Comparison of ENCODE assay signal across 2 cellular contexts in the genomic region with DNA sequence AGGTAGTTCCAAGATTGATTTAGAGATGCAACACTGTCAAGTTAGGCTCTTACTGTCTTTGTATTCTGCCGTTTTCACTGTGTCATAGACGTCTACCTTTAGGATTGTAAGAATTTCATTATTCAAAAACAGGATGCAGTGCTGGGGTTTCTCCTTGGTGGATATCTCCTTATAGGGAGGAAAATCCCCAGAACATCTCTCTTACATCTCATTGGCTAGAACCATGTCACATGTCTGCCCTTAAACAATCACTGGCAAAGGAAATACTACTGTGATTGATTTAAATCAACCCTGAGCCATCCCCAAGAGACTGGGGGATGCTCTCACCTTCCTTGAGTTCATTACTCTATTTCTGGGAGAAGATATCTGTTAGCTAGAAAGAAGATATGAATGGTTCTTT.
TF ChIP-seq lines count a peak whose summit lies in the region.

No MANE protein-coding gene starts in this region.

TF ChIP-seq in GM12891, 5 proteins besides CTCF, POLR2A, EP300 and RAD21:
- TF ChIP-seq POLR2AphosphoS5 (IDR thresholded peaks at IDR 0.05; ENCODE audit: low read depth, low read length) (no peak), POU2F2 (IDR thresholded peaks at IDR 0.05; ENCODE audit: low read depth, low read length) (no peak), PAX5 (IDR thresholded peaks at IDR 0.05; ENCODE audit: insufficient read depth, low read length, severe bottlenecking) (no peak), TAF1 (IDR thresholded peaks at IDR 0.05; ENCODE audit: low read depth, low read length) (no peak), SPI1 (IDR thresholded peaks at IDR 0.05; ENCODE audit: low read depth, low read length) (no peak)

TF ChIP-seq in GM12878, 131 proteins besides CTCF, POLR2A, EP300 and RAD21:
- TF ChIP-seq BHLHE40 (IDR thresholded peaks at IDR 0.05; ENCODE audit: borderline replicate concordance in 1 of 2, low read depth in 2 of 2, low read length in 1 of 2) (no peak), KLF5 (IDR thresholded peaks at IDR 0.05; ENCODE audit: partially characterized antibody) (no peak), ETV6 (conservative IDR thresholded peaks at IDR 0.05 in 1 of 2, IDR thresholded peaks at IDR 0.05 in 1 of 2; ENCODE audit: borderline replicate concordance in 1 of 2, low read depth in 1 of 2) (no peak), TCF12 (IDR thresholded peaks at IDR 0.05; ENCODE audit: low read depth, low read length) (no peak), BRCA1 (IDR thresholded peaks at IDR 0.05; ENCODE audit: low read depth, low read length) (no peak), ZNF217 (IDR thresholded peaks at IDR 0.05) (no peak), SUPT20H (IDR thresholded peaks at IDR 0.05; ENCODE audit: borderline replicate concordance, control insufficient read depth, low read depth, low read length) (no peak), NFYA (IDR thresholded peaks at IDR 0.05; ENCODE audit: borderline replicate concordance, low read depth, low read length) (no peak), YY1 (IDR thresholded peaks at IDR 0.05; ENCODE audit: low read depth, low read length) (no peak), SMAD5 (IDR thresholded peaks at IDR 0.05; ENCODE audit: low read depth) (no peak)
- TF ChIP-seq, protein P1, sequence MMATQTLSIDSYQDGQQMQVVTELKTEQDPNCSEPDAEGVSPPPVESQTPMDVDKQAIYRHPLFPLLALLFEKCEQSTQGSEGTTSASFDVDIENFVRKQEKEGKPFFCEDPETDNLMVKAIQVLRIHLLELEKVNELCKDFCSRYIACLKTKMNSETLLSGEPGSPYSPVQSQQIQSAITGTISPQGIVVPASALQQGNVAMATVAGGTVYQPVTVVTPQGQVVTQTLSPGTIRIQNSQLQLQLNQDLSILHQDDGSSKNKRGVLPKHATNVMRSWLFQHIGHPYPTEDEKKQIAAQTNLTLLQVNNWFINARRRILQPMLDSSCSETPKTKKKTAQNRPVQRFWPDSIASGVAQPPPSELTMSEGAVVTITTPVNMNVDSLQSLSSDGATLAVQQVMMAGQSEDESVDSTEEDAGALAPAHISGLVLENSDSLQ (IDR thresholded peaks at IDR 0.05), result no peak
- TF ChIP-seq, protein P2, sequence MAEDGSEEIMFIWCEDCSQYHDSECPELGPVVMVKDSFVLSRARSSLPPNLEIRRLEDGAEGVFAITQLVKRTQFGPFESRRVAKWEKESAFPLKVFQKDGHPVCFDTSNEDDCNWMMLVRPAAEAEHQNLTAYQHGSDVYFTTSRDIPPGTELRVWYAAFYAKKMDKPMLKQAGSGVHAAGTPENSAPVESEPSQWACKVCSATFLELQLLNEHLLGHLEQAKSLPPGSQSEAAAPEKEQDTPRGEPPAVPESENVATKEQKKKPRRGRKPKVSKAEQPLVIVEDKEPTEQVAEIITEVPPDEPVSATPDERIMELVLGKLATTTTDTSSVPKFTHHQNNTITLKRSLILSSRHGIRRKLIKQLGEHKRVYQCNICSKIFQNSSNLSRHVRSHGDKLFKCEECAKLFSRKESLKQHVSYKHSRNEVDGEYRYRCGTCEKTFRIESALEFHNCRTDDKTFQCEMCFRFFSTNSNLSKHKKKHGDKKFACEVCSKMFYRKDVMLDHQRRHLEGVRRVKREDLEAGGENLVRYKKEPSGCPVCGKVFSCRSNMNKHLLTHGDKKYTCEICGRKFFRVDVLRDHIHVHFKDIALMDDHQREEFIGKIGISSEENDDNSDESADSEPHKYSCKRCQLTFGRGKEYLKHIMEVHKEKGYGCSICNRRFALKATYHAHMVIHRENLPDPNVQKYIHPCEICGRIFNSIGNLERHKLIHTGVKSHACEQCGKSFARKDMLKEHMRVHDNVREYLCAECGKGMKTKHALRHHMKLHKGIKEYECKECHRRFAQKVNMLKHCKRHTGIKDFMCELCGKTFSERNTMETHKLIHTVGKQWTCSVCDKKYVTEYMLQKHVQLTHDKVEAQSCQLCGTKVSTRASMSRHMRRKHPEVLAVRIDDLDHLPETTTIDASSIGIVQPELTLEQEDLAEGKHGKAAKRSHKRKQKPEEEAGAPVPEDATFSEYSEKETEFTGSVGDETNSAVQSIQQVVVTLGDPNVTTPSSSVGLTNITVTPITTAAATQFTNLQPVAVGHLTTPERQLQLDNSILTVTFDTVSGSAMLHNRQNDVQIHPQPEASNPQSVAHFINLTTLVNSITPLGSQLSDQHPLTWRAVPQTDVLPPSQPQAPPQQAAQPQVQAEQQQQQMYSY (CRISPR knock-in tag; IDR thresholded peaks at IDR 0.05), result no peak
- TF ChIP-seq, protein P3, sequence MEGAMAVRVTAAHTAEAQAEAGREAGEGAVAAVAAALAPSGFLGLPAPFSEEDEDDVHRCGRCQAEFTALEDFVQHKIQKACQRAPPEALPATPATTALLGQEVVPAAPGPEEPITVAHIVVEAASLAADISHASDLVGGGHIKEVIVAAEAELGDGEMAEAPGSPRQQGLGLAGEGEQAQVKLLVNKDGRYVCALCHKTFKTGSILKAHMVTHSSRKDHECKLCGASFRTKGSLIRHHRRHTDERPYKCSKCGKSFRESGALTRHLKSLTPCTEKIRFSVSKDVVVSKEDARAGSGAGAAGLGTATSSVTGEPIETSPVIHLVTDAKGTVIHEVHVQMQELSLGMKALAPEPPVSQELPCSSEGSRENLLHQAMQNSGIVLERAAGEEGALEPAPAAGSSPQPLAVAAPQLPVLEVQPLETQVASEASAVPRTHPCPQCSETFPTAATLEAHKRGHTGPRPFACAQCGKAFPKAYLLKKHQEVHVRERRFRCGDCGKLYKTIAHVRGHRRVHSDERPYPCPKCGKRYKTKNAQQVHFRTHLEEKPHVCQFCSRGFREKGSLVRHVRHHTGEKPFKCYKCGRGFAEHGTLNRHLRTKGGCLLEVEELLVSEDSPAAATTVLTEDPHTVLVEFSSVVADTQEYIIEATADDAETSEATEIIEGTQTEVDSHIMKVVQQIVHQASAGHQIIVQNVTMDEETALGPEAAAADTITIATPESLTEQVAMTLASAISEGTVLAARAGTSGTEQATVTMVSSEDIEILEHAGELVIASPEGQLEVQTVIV (IDR thresholded peaks at IDR 0.05; ENCODE audit: borderline replicate concordance, partially characterized antibody), result no peak
- TF ChIP-seq, protein P4, sequence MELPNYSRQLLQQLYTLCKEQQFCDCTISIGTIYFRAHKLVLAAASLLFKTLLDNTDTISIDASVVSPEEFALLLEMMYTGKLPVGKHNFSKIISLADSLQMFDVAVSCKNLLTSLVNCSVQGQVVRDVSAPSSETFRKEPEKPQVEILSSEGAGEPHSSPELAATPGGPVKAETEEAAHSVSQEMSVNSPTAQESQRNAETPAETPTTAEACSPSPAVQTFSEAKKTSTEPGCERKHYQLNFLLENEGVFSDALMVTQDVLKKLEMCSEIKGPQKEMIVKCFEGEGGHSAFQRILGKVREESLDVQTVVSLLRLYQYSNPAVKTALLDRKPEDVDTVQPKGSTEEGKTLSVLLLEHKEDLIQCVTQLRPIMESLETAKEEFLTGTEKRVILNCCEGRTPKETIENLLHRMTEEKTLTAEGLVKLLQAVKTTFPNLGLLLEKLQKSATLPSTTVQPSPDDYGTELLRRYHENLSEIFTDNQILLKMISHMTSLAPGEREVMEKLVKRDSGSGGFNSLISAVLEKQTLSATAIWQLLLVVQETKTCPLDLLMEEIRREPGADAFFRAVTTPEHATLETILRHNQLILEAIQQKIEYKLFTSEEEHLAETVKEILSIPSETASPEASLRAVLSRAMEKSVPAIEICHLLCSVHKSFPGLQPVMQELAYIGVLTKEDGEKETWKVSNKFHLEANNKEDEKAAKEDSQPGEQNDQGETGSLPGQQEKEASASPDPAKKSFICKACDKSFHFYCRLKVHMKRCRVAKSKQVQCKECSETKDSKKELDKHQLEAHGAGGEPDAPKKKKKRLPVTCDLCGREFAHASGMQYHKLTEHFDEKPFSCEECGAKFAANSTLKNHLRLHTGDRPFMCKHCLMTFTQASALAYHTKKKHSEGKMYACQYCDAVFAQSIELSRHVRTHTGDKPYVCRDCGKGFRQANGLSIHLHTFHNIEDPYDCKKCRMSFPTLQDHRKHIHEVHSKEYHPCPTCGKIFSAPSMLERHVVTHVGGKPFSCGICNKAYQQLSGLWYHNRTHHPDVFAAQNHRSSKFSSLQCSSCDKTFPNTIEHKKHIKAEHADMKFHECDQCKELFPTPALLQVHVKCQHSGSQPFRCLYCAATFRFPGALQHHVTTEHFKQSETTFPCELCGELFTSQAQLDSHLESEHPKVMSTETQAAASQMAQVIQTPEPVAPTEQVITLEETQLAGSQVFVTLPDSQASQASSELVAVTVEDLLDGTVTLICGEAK (IDR thresholded peaks at IDR 0.05; ENCODE audit: borderline replicate concordance), result no peak
- TF ChIP-seq, protein P5, sequence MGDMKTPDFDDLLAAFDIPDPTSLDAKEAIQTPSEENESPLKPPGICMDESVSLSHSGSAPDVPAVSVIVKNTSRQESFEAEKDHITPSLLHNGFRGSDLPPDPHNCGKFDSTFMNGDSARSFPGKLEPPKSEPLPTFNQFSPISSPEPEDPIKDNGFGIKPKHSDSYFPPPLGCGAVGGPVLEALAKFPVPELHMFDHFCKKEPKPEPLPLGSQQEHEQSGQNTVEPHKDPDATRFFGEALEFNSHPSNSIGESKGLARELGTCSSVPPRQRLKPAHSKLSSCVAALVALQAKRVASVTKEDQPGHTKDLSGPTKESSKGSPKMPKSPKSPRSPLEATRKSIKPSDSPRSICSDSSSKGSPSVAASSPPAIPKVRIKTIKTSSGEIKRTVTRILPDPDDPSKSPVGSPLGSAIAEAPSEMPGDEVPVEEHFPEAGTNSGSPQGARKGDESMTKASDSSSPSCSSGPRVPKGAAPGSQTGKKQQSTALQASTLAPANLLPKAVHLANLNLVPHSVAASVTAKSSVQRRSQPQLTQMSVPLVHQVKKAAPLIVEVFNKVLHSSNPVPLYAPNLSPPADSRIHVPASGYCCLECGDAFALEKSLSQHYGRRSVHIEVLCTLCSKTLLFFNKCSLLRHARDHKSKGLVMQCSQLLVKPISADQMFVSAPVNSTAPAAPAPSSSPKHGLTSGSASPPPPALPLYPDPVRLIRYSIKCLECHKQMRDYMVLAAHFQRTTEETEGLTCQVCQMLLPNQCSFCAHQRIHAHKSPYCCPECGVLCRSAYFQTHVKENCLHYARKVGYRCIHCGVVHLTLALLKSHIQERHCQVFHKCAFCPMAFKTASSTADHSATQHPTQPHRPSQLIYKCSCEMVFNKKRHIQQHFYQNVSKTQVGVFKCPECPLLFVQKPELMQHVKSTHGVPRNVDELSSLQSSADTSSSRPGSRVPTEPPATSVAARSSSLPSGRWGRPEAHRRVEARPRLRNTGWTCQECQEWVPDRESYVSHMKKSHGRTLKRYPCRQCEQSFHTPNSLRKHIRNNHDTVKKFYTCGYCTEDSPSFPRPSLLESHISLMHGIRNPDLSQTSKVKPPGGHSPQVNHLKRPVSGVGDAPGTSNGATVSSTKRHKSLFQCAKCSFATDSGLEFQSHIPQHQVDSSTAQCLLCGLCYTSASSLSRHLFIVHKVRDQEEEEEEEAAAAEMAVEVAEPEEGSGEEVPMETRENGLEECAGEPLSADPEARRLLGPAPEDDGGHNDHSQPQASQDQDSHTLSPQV (IDR thresholded peaks at IDR 0.05), result no peak
- TF ChIP-seq, protein P6, sequence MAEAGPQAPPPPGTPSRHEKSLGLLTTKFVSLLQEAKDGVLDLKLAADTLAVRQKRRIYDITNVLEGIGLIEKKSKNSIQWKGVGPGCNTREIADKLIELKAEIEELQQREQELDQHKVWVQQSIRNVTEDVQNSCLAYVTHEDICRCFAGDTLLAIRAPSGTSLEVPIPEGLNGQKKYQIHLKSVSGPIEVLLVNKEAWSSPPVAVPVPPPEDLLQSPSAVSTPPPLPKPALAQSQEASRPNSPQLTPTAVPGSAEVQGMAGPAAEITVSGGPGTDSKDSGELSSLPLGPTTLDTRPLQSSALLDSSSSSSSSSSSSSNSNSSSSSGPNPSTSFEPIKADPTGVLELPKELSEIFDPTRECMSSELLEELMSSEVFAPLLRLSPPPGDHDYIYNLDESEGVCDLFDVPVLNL (IDR thresholded peaks at IDR 0.05; ENCODE audit: low read depth, low read length), result no peak
